In genomic region chr18:48340502-48340901, GRCh38 we compare ENCODE assay signal across 17 cellular contexts.
A peak's percentile ranks its signal among the peaks of the same experiment; 100 is the strongest.
DNase-seq lines count a peak whose midpoint lies in the region; ATAC-seq and TF ChIP-seq lines count a peak whose summit lies in the region.
"Had no signal": no experiment of that assay in that cellular context is flagged by ENCODE, and none has a peak within 500 bp of the region (broad histone marks: within the 10 kb centered on the region; RNA-seq: fewer than 3 reads in every experiment).

No MANE protein-coding gene starts in this region.

- intact Hi-C loops in sciatic nerve (cut with DNase I) = no loop called here

- H3K27ac Mint-ChIP-seq in progenitor cell of endocrine pancreas = no peak overlapping the region
- H3K27ac Mint-ChIP-seq: activated naive CD8-positive, alpha-beta T cell treated with anti-CD3 and anti-CD28 coated beads for 36 hours; CD4-positive, CD25-positive, alpha-beta regulatory T cell had no signal

- H3K36me3 Mint-ChIP-seq in progenitor cell of endocrine pancreas (ENCODE audit: insufficient read depth) = no peaks in the 10 kb centered on the region
- H3K36me3 Mint-ChIP-seq: activated naive CD8-positive, alpha-beta T cell treated with anti-CD3 and anti-CD28 coated beads for 36 hours; CD4-positive, CD25-positive, alpha-beta regulatory T cell had no signal

- TF ChIP-seq CTCF in progenitor cell of endocrine pancreas (IDR thresholded peaks at IDR 0.05; ENCODE audit: unreplicated experiment) = no peak

- H3K27me3 Mint-ChIP-seq in progenitor cell of endocrine pancreas = no peaks in the 10 kb centered on the region

- H3K9me3 Mint-ChIP-seq in progenitor cell of endocrine pancreas (ENCODE audit: low read depth) = no peaks in the 10 kb centered on the region
- H3K9me3 Mint-ChIP-seq: activated naive CD8-positive, alpha-beta T cell treated with anti-CD3 and anti-CD28 coated beads for 36 hours had no signal

- ATAC-seq in sciatic nerve (peak; percentile 58), SK-N-SH treated with all-trans-retinoic acid at 6 μM for 48 hours (no peak)
- ATAC-seq: left lung had no signal

- peaks cover 12% of the 10 kb centered on the region for H3K4me1 Mint-ChIP-seq in progenitor cell of endocrine pancreas (ENCODE audit: low read depth)
- H3K4me1 Mint-ChIP-seq: activated naive CD8-positive, alpha-beta T cell treated with anti-CD3 and anti-CD28 coated beads for 36 hours; CD4-positive, CD25-positive, alpha-beta regulatory T cell had no signal

- H3K4me3 Mint-ChIP-seq in progenitor cell of endocrine pancreas (ENCODE audit: low read depth) = no peak overlapping the region
- H3K4me3 Mint-ChIP-seq: activated naive CD8-positive, alpha-beta T cell treated with anti-CD3 and anti-CD28 coated beads for 36 hours; CD4-positive, CD25-positive, alpha-beta regulatory T cell had no signal

- DNase-seq in DMS79 (lab: John Stamatoyannopoulos, UW) (peak; percentile 75), DMS79 treated with DMSO at 0.1 percent for 48 hours (lab: John Stamatoyannopoulos, UW) (no peak), NCI-H146 treated with DMSO at 0.1 percent for 48 hours (lab: John Stamatoyannopoulos, UW; ENCODE audit: unreplicated experiment) (peak; percentile 79), cerebellar cortex (ENCODE audit: low spot score) (peak; percentile 79), sciatic nerve (ENCODE audit: low spot score) (no peak), progenitor cell of endocrine pancreas (ENCODE audit: low spot score, unreplicated experiment) (no peak)
- no peak for DNase-seq in stimulated activated CD4-positive, alpha-beta T cell treated with anti-CD3 and anti-CD28 coated beads, Interleukin-4, amount 100 ng/mL, for 4 hours
- DNase-seq: 8988T; activated CD4-positive, alpha-beta T cell treated with anti-CD3 and anti-CD28 coated beads, Interleukin-2, amount 50 U/mL, for 1 hour; activated naive CD8-positive, alpha-beta T cell treated with anti-CD3 and anti-CD28 coated beads for 36 hours; activated T-cell treated with anti-CD3 and anti-CD28 coated beads, Interleukin-2, amount 50 U/mL, for 1 hour; CD4-positive, CD25-positive, alpha-beta regulatory T cell; foreskin fibroblast; GDM1; left lung; SK-N-SH had no signal

TF ChIP-seq in SK-N-SH treated with all-trans-retinoic acid at 6 μM for 48 hours, 23 proteins besides CTCF, POLR2A, EP300 and RAD21:
- no peak for TF ChIP-seq PPARA (CRISPR knock-in tag; IDR thresholded peaks at IDR 0.05; ENCODE audit: borderline replicate concordance)
- no peak for TF ChIP-seq ISL1 (CRISPR knock-in tag; IDR thresholded peaks at IDR 0.05)
- TF ChIP-seq ZNF565 (CRISPR knock-in tag; conservative IDR thresholded peaks at IDR 0.05; ENCODE audit: low read depth) = no peak

Comparison
In these comparisons a context has a peak if more than half of its experiments do, and no peak if none do; other contexts are left out.
1. DNase-seq: peak in DMS79 (single experiment), NCI-H146 treated with DMSO at 0.1 percent for 48 hours (single experiment) and cerebellar cortex (single experiment); none in DMS79 treated with DMSO at 0.1 percent for 48 hours (single experiment), sciatic nerve (single experiment), stimulated activated CD4-positive, alpha-beta T cell treated with anti-CD3 and anti-CD28 coated beads, Interleukin-4, amount 100 ng/mL, for 4 hours (0 of 2) and progenitor cell of endocrine pancreas (single experiment).